ENCODE assay signal across 21 cellular contexts in genomic region chr7:152137476-152138025, GRCh38.
A peak's percentile ranks its signal among the peaks of the same experiment; 100 is the strongest.
DNase-seq lines count a peak whose midpoint lies in the region; ATAC-seq, FAIRE-seq and TF ChIP-seq lines count a peak whose summit lies in the region.
"Had no signal": no experiment of that assay in that cellular context is flagged by ENCODE, and none has a peak within 500 bp of the region (broad histone marks: within the 10 kb centered on the region; RNA-seq: fewer than 3 reads in every experiment).

No MANE protein-coding gene starts in this region.

- ATAC-seq in HepG2 (no peak), right lobe of liver (no peak), GM18502 (IDR thresholded peaks at IDR 0.05; ENCODE audit: poor library complexity, unreplicated experiment) (no peak), GM18861 (IDR thresholded peaks at IDR 0.05; ENCODE audit: unreplicated experiment) (no peak)
- ATAC-seq: foreskin keratinocyte, left colon, mucosa of descending colon had no signal

- in situ Hi-C loops in HepG2 (cut with HindIII; ENCODE audit: extremely low pct_ligation_motif_present, low pct_unique_long_range_greater_than_20kb): no loop called here

- H3K4me2 ChIP-seq in HepG2 (ENCODE audit: low read depth, low read length): no peak overlapping the region

- POLR2A ChIA-PET in HepG2 (lab: Yijun Ruan, JAX): no interaction called here

- intact Hi-C loops in HepG2 (cut with micrococcal nuclease; ENCODE audit: unreplicated experiment): no loop called here
- intact Hi-C loops in right lobe of liver (cut with DNase I): no loop called here

- DNase-seq in HepG2 (ENCODE audit: low spot score): no peak
- no peak for DNase-seq in right lobe of liver
- DNase-seq in iris pigment epithelial cell (ENCODE audit: low read depth): peak; percentile 39
- no peak for DNase-seq in activated CD8-positive, alpha-beta memory T cell treated with anti-CD3 and anti-CD28 coated beads, Interleukin-2, amount 50 U/mL, for 4 hours
- DNase-seq: activated CD4-positive, alpha-beta memory T cell treated with anti-CD3 and anti-CD28 coated beads, Interleukin-2, amount 10 ng/mL, durations not matched to agents 7 days and 5 days; activated naive CD8-positive, alpha-beta T cell treated with anti-CD3 and anti-CD28 coated beads, Interleukin-2, amount 10 ng/mL, durations not matched to agents 7 days and 5 days; Caco-2; foreskin keratinocyte; GF-D8; left colon; mucosa of descending colon; NCI-H2107; NK-92 treated with Interleukin-12 subunit alpha and Interleukin-12 subunit beta, amount 100 ng/mL, for 24 hours; occipital lobe; stimulated activated CD4-positive, alpha-beta T cell treated with anti-CD3 and anti-CD28 coated beads, Interleukin-4, amount 100 ng/mL, for 1 hour had no signal

- FAIRE-seq in HepG2 (lab: Jason Lieb, UNC): no peak
- FAIRE-seq: GM12892 had no signal

- no peaks in the 10 kb centered on the region for H3K4me1 ChIP-seq in HepG2 (ENCODE audit: insufficient read depth, low read length)
- peaks cover 0 to 9% (median 3%) of the 10 kb centered on the region in 4 donors for H3K4me1 ChIP-seq in right lobe of liver
- H3K4me1 ChIP-seq: Caco-2, foreskin keratinocyte had no signal

- no peak overlapping the region for H3K4me3 ChIP-seq in HepG2 (replicated peaks in 1 of 3; ENCODE audit: insufficient read depth in 1 of 3, low read depth in 2 of 3, low read length in 3 of 3)
- no peak overlapping the region for H3K4me3 ChIP-seq in right lobe of liver
- H3K4me3 ChIP-seq: mucosa of descending colon, thoracic aorta had no signal

- H3K27ac ChIP-seq in HepG2 (ENCODE audit: extremely low read length, insufficient read depth, low read length): no peak overlapping the region
- no peak overlapping the region for H3K27ac ChIP-seq in right lobe of liver
- H3K27ac ChIP-seq in angular gyrus (ENCODE audit: low read depth, low read length): peak overlapping the region; percentile 8
- H3K27ac ChIP-seq: foreskin keratinocyte, RWPE1, thoracic aorta had no signal

- CTCF ChIA-PET in HepG2 (lab: Yijun Ruan, JAX; ENCODE audit: low intra/inter-chr PET ratio, low total read pairs): no interaction called here

- H3K36me3 ChIP-seq in HepG2 (replicated peaks in 1 of 2; ENCODE audit: control insufficient read depth in 1 of 2, insufficient read depth in 2 of 2, low read length in 2 of 2) (peaks cover 16 to 44% of the 10 kb centered on the region in 2 experiments), right lobe of liver (peaks cover 0 to 46% (median 15%) of the 10 kb centered on the region in 4 donors)

- BruUV-seq in HepG2 (replicated peaks; lab: Mats Ljungman, UMichigan): no TSS peak

- TF ChIP-seq RAD21 in HepG2 (CRISPR knock-in tag; IDR thresholded peaks at IDR 0.05): no peak

- no peaks in the 10 kb centered on the region for H4K20me1 ChIP-seq in HepG2 (ENCODE audit: insufficient read depth, low read length)

- TF ChIP-seq POLR2A in HepG2 (IDR thresholded peaks at IDR 0.05; ENCODE audit: insufficient read depth in 1 of 2, low read depth in 2 of 2, low read length in 2 of 2) (no peak), right lobe of liver (IDR thresholded peaks at IDR 0.05) (no peak)

- no peak overlapping the region for H2AFZ ChIP-seq in HepG2 (ENCODE audit: low read length)

- H3K79me2 ChIP-seq in HepG2 (ENCODE audit: insufficient read depth, low read length): no peaks in the 10 kb centered on the region

- no peak overlapping the region for H3K9ac ChIP-seq in HepG2 (ENCODE audit: insufficient read depth, low read depth, low read length)

- H3K27me3 ChIP-seq in HepG2 (ENCODE audit: control insufficient read depth in 1 of 2, insufficient read depth in 2 of 2, low read length in 2 of 2) (no peaks in the 10 kb centered on the region), right lobe of liver (no peaks in the 10 kb centered on the region)
- H3K27me3 ChIP-seq: foreskin keratinocyte had no signal

- TF ChIP-seq CTCF in HepG2 (CRISPR knock-in tag; IDR thresholded peaks at IDR 0.05): no peak
- TF ChIP-seq CTCF in right lobe of liver (IDR thresholded peaks at IDR 0.05): no peak

- no peak for TF ChIP-seq EP300 in HepG2 (IDR thresholded peaks at IDR 0.05; ENCODE audit: low read depth in 2 of 2, low read length in 2 of 2)
- TF ChIP-seq EP300 in HepG2 (CRISPR knock-in tag; IDR thresholded peaks at IDR 0.05; ENCODE audit: borderline replicate concordance): no peak

- 95% methylated on average over 7 of the region's 7 CpGs for WGBS in HepG2 (ENCODE audit: low lambda C conversion rate)
- WGBS in right lobe of liver (ENCODE audit: insufficient coverage, low coverage, low lambda C conversion rate, missing lambda C conversion rate): 81% methylated on average over 6 of the region's 7 CpGs

- H3K9me3 ChIP-seq in HepG2 (ENCODE audit: low read length): no peaks in the 10 kb centered on the region
- no peaks in the 10 kb centered on the region for H3K9me3 ChIP-seq in right lobe of liver
- H3K9me3 ChIP-seq: Caco-2, mucosa of descending colon, thoracic aorta had no signal

TF ChIP-seq in HepG2, 621 proteins besides CTCF, POLR2A, EP300 and RAD21:
- TF ChIP-seq LCORL (IDR thresholded peaks at IDR 0.05) (peak; percentile 71; the same call in 1 of the 2 replicates), LCORL (CRISPR knock-in tag; IDR thresholded peaks at IDR 0.05) (no peak), SP5 (CRISPR knock-in tag; IDR thresholded peaks at IDR 0.05; ENCODE audit: borderline replicate concordance, low read depth) (no peak), ZNF841 (CRISPR knock-in tag; IDR thresholded peaks at IDR 0.05; ENCODE audit: borderline replicate concordance) (no peak)
TF ChIP-seq in HepG2: peak in this region for 1.
